In the genomic region with DNA sequence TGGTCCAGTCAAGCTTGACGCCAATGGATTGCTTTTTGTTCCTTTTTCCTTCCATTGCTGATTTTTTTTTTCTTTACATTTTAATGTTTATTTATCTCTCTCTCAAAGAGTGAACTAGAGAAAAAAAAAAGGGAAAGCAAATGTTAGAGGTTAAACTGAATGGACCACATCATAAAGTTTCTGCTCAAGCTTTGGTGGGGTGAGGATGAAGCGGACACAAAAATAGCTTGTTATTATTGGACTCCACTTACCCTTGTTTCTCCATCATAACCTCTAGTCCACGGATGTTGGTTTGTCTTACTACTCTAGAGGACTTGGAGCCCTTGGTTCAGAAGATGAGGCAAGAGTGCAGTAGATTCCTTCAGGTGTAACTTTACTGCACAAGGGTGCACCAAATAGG, we compare ENCODE assay signal across 5 cellular contexts.
"Had no signal": no experiment of that assay in that cellular context is flagged by ENCODE, and none has a peak within 500 bp of the region (broad histone marks: within the 10 kb centered on the region; RNA-seq: fewer than 3 reads in every experiment).

No MANE protein-coding gene starts in this region.

- H3K27ac Mint-ChIP-seq: IgD-negative memory B cell had no signal

- H3K27ac ChIP-seq: HL-60 had no signal

- DNase-seq: IMR-90 had no signal

- H3K4me3 ChIP-seq: K562 had no signal

- ATAC-seq: HepG2, K562 had no signal

- H3K36me3 Mint-ChIP-seq: IgD-negative memory B cell had no signal

- H3K4me3 Mint-ChIP-seq: IgD-negative memory B cell had no signal
